In the genomic region with DNA sequence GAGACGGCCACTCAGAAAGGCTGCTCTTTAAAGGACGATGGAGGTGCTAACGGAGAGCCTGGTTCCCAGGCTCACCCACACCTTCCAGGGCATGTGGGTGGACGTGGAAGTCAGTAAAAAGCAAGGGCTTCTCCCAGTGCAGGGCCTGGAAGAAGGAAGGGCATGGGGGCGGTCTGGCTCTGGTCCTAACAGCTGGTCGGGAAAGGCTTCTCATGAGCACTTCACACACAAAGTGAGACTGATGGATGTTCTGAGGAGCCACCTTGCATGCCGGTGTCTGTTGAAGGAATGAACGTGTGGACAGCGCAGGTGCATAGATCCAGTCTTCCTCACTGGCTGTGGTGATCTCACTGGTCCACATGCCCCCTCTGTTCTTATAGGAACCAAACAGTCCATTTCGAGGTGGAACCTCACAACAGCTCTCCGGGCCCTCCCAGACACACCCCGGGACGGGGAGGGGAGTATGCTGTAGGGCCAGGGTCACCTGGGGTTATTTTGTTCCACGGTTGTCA, we compare ENCODE assay signal across 1 cellular context.
TF ChIP-seq lines count a peak whose summit lies in the region.

No MANE protein-coding gene starts in this region.

TF ChIP-seq in neural cell, 6 proteins besides CTCF, POLR2A, EP300 and RAD21 (continued from another document):
- TF ChIP-seq, protein P1, sequence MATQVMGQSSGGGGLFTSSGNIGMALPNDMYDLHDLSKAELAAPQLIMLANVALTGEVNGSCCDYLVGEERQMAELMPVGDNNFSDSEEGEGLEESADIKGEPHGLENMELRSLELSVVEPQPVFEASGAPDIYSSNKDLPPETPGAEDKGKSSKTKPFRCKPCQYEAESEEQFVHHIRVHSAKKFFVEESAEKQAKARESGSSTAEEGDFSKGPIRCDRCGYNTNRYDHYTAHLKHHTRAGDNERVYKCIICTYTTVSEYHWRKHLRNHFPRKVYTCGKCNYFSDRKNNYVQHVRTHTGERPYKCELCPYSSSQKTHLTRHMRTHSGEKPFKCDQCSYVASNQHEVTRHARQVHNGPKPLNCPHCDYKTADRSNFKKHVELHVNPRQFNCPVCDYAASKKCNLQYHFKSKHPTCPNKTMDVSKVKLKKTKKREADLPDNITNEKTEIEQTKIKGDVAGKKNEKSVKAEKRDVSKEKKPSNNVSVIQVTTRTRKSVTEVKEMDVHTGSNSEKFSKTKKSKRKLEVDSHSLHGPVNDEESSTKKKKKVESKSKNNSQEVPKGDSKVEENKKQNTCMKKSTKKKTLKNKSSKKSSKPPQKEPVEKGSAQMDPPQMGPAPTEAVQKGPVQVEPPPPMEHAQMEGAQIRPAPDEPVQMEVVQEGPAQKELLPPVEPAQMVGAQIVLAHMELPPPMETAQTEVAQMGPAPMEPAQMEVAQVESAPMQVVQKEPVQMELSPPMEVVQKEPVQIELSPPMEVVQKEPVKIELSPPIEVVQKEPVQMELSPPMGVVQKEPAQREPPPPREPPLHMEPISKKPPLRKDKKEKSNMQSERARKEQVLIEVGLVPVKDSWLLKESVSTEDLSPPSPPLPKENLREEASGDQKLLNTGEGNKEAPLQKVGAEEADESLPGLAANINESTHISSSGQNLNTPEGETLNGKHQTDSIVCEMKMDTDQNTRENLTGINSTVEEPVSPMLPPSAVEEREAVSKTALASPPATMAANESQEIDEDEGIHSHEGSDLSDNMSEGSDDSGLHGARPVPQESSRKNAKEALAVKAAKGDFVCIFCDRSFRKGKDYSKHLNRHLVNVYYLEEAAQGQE (IDR thresholded peaks at IDR 0.05; ENCODE audit: borderline replicate concordance), result no peak
- TF ChIP-seq EZH2 (IDR thresholded peaks at IDR 0.05; ENCODE audit: borderline replicate concordance, insufficient read depth, low read length, poor library complexity, severe bottlenecking) (no peak), POLR2AphosphoS5 (IDR thresholded peaks at IDR 0.05) (no peak)
